28 cellular contexts compared by ENCODE assay signal in the genomic region with DNA sequence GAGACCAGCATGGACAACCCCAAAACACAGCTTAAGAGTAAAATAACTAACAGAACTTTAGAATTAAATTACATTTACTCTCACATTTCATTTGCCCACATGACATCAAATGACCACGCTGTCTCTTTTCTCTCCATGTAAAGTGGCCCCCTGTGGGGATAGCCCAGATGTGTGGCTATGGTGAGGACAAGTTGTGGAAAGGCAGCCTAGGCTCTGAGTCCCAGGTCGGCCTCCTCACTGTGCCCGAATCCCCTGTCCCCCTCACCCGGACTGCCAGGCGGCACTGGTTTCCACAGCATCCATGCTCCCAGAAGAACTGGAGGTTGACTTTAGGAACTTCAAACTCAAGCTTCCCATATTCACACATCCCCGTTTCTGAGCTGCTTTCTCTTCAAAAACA.
"Had no signal": no experiment of that assay in that cellular context is flagged by ENCODE, and none has a peak within 500 bp of the region (broad histone marks: within the 10 kb centered on the region; RNA-seq: fewer than 3 reads in every experiment).

No MANE protein-coding gene starts in this region.

- H3K9me3 ChIP-seq: adrenal gland, MG63, SJSA1 had no signal

- H3K27me3 ChIP-seq: adrenal gland, SJSA1 had no signal

- H3K4me1 ChIP-seq: adrenal gland, SJSA1 had no signal

- H3K4me3 ChIP-seq: adrenal gland, MG63, SJSA1 had no signal

- H3K27me3 Mint-ChIP-seq: activated naive CD8-positive, alpha-beta T cell treated with anti-CD3 and anti-CD28 coated beads, Interleukin-2, amount 10 ng/mL, durations not matched to agents 7 days and 5 days had no signal

- DNase-seq: activated CD4-positive, alpha-beta memory T cell treated with anti-CD3 and anti-CD28 coated beads for 36 hours; activated CD4-positive, alpha-beta T cell treated with anti-CD3 and anti-CD28 coated beads for 48 hours; activated CD4-positive, CD25-positive, alpha-beta regulatory T cell treated with anti-CD3 and anti-CD28 coated beads, Interleukin-2, amount 50 U/mL, for 72 hours; activated CD8-positive, alpha-beta memory T cell treated with anti-CD3 and anti-CD28 coated beads, Interleukin-2, amount 50 U/mL, for 4 hours; activated gamma-delta T cell treated with Interleukin-2 at 50 U/mL for 16 hours; activated naive CD4-positive, alpha-beta T cell treated with anti-CD3 and anti-CD28 coated beads, Interleukin-2, amount 50 U/mL, for 16 hours; activated naive CD8-positive, alpha-beta T cell treated with anti-CD3 and anti-CD28 coated beads, Interleukin-2, amount 10 ng/mL, durations not matched to agents 7 days and 5 days; activated T-cell treated with anti-CD3 and anti-CD28 coated beads, Interleukin-2, amount 50 U/mL, for 72 hours; anterior cingulate cortex; MG63; MV-4-11; NCI-H1092 treated with DMSO at 0.1 percent for 48 hours; NCI-H1436; NCI-H1694 treated with DMSO at 0.1 percent for 48 hours; NCI-H2029 treated with DMSO at 0.1 percent for 48 hours; NCI-H345; NCI-H510A; NCI-H526 treated with DMSO at 0.1 percent for 48 hours; PC-3; SHP77; T-helper 17 cell; T-helper 9 cell had no signal

- H3K4me1 Mint-ChIP-seq: activated naive CD8-positive, alpha-beta T cell treated with anti-CD3 and anti-CD28 coated beads, Interleukin-2, amount 10 ng/mL, durations not matched to agents 7 days and 5 days had no signal

- H3K27ac Mint-ChIP-seq: activated CD4-positive, alpha-beta memory T cell treated with anti-CD3 and anti-CD28 coated beads for 36 hours; activated naive CD8-positive, alpha-beta T cell treated with anti-CD3 and anti-CD28 coated beads, Interleukin-2, amount 10 ng/mL, durations not matched to agents 7 days and 5 days; activated T-cell treated with anti-CD3 and anti-CD28 coated beads, Interleukin-2, amount 50 U/mL, for 72 hours; activated T-helper 2 cell treated with anti-CD3 and anti-CD28 coated beads, Interferon-gamma antibody, Interleukin-2, Interleukin-4, amounts not matched to agents 10 μg/mL and 5 μg/mL and 100 μg/mL, durations not matched to agents 14 hours and 24 hours and 36 hours; T-helper 17 cell; WTC11 had no signal

- H3K36me3 Mint-ChIP-seq: activated CD4-positive, alpha-beta memory T cell treated with anti-CD3 and anti-CD28 coated beads for 36 hours; activated naive CD8-positive, alpha-beta T cell treated with anti-CD3 and anti-CD28 coated beads, Interleukin-2, amount 10 ng/mL, durations not matched to agents 7 days and 5 days; WTC11 had no signal

- H3K9me3 Mint-ChIP-seq: activated T-helper 2 cell treated with anti-CD3 and anti-CD28 coated beads, Interferon-gamma antibody, Interleukin-2, Interleukin-4, amounts not matched to agents 10 μg/mL and 5 μg/mL and 100 μg/mL, durations not matched to agents 14 hours and 24 hours and 36 hours had no signal

- ATAC-seq: activated T-cell treated with anti-CD3 and anti-CD28 coated beads, Interleukin-2, amount 50 U/mL, for 72 hours; PC-3; SK-N-SH treated with all-trans-retinoic acid at 6 μM for 48 hours; T-helper 17 cell; WTC11 had no signal

- H3K27ac ChIP-seq: adrenal gland, KMS-11, SJSA1 had no signal

- H3K36me3 ChIP-seq: adrenal gland, MG63, SJSA1 had no signal

- H3K4me3 Mint-ChIP-seq: activated CD4-positive, alpha-beta memory T cell treated with anti-CD3 and anti-CD28 coated beads for 36 hours; activated naive CD8-positive, alpha-beta T cell treated with anti-CD3 and anti-CD28 coated beads, Interleukin-2, amount 10 ng/mL, durations not matched to agents 7 days and 5 days; activated T-cell treated with anti-CD3 and anti-CD28 coated beads, Interleukin-2, amount 50 U/mL, for 72 hours; T-helper 17 cell; WTC11 had no signal
